In the genomic region with DNA sequence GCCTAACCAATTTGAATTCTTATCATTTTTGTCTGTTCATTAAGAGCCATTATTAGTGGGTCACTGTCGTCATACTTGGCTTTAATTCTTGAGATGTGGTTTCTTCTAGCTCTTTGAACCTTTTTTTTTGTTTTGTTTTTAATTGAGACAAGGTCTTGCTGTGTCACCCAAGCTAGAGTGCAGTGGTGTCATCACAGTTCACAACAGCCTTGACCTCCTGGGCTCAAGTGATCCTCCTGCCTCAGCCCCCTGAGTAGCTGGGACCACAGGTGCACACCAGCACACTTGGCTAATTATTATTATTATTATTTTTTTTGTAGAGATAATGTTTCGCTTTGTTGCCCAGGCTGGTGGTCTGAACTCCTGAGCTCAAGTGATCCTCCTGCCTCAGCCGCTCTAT, we compare ENCODE assay signal across 28 cellular contexts.
"Had no signal": no experiment of that assay in that cellular context is flagged by ENCODE, and none has a peak within 500 bp of the region (broad histone marks: within the 10 kb centered on the region; RNA-seq: fewer than 3 reads in every experiment).

No MANE protein-coding gene starts in this region.

- H3K9ac ChIP-seq: neural progenitor cell had no signal

- ATAC-seq: activated CD8-positive, alpha-beta T cell treated with anti-CD3 and anti-CD28 coated beads for 36 hours; heart right ventricle; left lobe of liver; natural killer cell; right cardiac atrium had no signal

- H3K27ac Mint-ChIP-seq: activated CD8-positive, alpha-beta T cell treated with anti-CD3 and anti-CD28 coated beads for 36 hours; activated naive CD8-positive, alpha-beta T cell treated with anti-CD3 and anti-CD28 coated beads for 36 hours; dendritic cell treated with granulocyte-macrophage colony-stimulating factor and Interleukin-4, amounts not matched to agents 40 ng/mL and 50 ng/mL, for 4 days; endodermal cell; natural killer cell; neural progenitor cell; T-helper 1 cell treated with Interleukin-12 subunit alpha and Interleukin-12 subunit beta and Interleukin-4 antibody, amounts not matched to agents 30 μg/mL and 1 μg/mL, for 36 hours had no signal

- H3K9me3 ChIP-seq: breast epithelium, esophagus muscularis mucosa had no signal

- H2AFZ ChIP-seq: neural progenitor cell had no signal

- H3K36me3 ChIP-seq: breast epithelium, neural progenitor cell had no signal

- DNase-seq: activated CD4-positive, alpha-beta T cell treated with anti-CD3 and anti-CD28 coated beads for 1 hour; activated CD4-positive, alpha-beta T cell treated with anti-CD3 and anti-CD28 coated beads, Interleukin-2, amount 50 U/mL, for 1 hour; activated CD8-positive, alpha-beta T cell treated with anti-CD3 and anti-CD28 coated beads for 36 hours; activated effector memory CD4-positive, alpha-beta T cell treated with Interleukin-2 at 50 U/mL for 16 hours; activated naive CD4-positive, alpha-beta T cell treated with Interleukin-2 at 50 U/mL for 16 hours; activated naive CD8-positive, alpha-beta T cell treated with anti-CD3 and anti-CD28 coated beads for 36 hours; amniotic stem cell; central memory CD4-positive, alpha-beta T cell; endodermal cell; foreskin melanocyte; heart right ventricle; kidney glomerular epithelial cell; mesendoderm; natural killer cell; occipital lobe; right cardiac atrium; stimulated activated CD4-positive, alpha-beta T cell treated with anti-CD3 and anti-CD28 coated beads, Interleukin-2, amount 100 ng/mL, for 48 hours; stimulated activated naive CD4-positive, alpha-beta T cell treated with Interleukin-2 at 50 U/mL for 16 hours; SW 1271; T1000 had no signal

- H3K27me3 Mint-ChIP-seq: activated CD8-positive, alpha-beta T cell treated with anti-CD3 and anti-CD28 coated beads for 36 hours; activated naive CD8-positive, alpha-beta T cell treated with anti-CD3 and anti-CD28 coated beads for 36 hours; dendritic cell treated with granulocyte-macrophage colony-stimulating factor and Interleukin-4, amounts not matched to agents 40 ng/mL and 50 ng/mL, for 4 days had no signal

- H3K27ac ChIP-seq: breast epithelium, heart right ventricle, neural progenitor cell, tibial nerve had no signal

- H3K36me3 Mint-ChIP-seq: natural killer cell had no signal

- H3K9me3 Mint-ChIP-seq: activated CD8-positive, alpha-beta T cell treated with anti-CD3 and anti-CD28 coated beads for 36 hours; dendritic cell treated with granulocyte-macrophage colony-stimulating factor and Interleukin-4, amounts not matched to agents 40 ng/mL and 50 ng/mL, for 4 days; endodermal cell; natural killer cell; T-helper 1 cell treated with Interleukin-12 subunit alpha and Interleukin-12 subunit beta and Interleukin-4 antibody, amounts not matched to agents 30 μg/mL and 1 μg/mL, for 36 hours had no signal

- H3K4me2 ChIP-seq: neural progenitor cell had no signal

- H3K4me3 Mint-ChIP-seq: activated CD8-positive, alpha-beta T cell treated with anti-CD3 and anti-CD28 coated beads for 36 hours; activated naive CD8-positive, alpha-beta T cell treated with anti-CD3 and anti-CD28 coated beads for 36 hours; dendritic cell treated with granulocyte-macrophage colony-stimulating factor and Interleukin-4, amounts not matched to agents 40 ng/mL and 50 ng/mL, for 4 days; endodermal cell; natural killer cell; neural progenitor cell; T-helper 1 cell treated with Interleukin-12 subunit alpha and Interleukin-12 subunit beta and Interleukin-4 antibody, amounts not matched to agents 30 μg/mL and 1 μg/mL, for 36 hours had no signal

- H3K4me3 ChIP-seq: breast epithelium, esophagus muscularis mucosa, heart right ventricle, lung, neural progenitor cell, tibial nerve had no signal

- H3K4me1 Mint-ChIP-seq: activated naive CD8-positive, alpha-beta T cell treated with anti-CD3 and anti-CD28 coated beads for 36 hours; endodermal cell; natural killer cell had no signal

- H3K4me1 ChIP-seq: breast epithelium, heart right ventricle, neural progenitor cell, tibial nerve had no signal

- H3K27me3 ChIP-seq: breast epithelium, esophagus muscularis mucosa, heart right ventricle, neural progenitor cell, tibial nerve had no signal
